Comparison of ENCODE assay signal across 31 cellular contexts in genomic region chr21:15301736-15302135, GRCh38.
A peak's percentile ranks its signal among the peaks of the same experiment; 100 is the strongest.
DNase-seq lines count a peak whose midpoint lies in the region; ATAC-seq lines count a peak whose summit lies in the region.
"Had no signal": no experiment of that assay in that cellular context is flagged by ENCODE, and none has a peak within 500 bp of the region (broad histone marks: within the 10 kb centered on the region; RNA-seq: fewer than 3 reads in every experiment).

No MANE protein-coding gene starts in this region.

- H3K9ac ChIP-seq in mesenchymal stem cell (ENCODE audit: low read length) = no peak overlapping the region
- H3K9ac ChIP-seq: KMS-11 had no signal

- no peak overlapping the region for H2BK120ac ChIP-seq in mesenchymal stem cell (ENCODE audit: low read depth, low read length)

- H3K36me3 ChIP-seq in mesenchymal stem cell (ENCODE audit: control insufficient read depth in 1 of 2, insufficient read depth in 2 of 2, low read depth in 1 of 2, low read length in 2 of 2) (no peaks in the 10 kb centered on the region), H7 (replicated peaks; ENCODE audit: control insufficient read depth, insufficient read depth, low read length) (no peaks in the 10 kb centered on the region)
- H3K36me3 ChIP-seq: cardiac muscle cell, colonic mucosa, esophagus muscularis mucosa, left ventricle myocardium inferior, thyroid gland had no signal

- in situ Hi-C loops in Caki2 (cut with HindIII; ENCODE audit: low pct_unique_long_range_greater_than_20kb, low sequenced_read_pairs) = no loop called here

- H2BK5ac ChIP-seq in mesenchymal stem cell (ENCODE audit: low read depth, low read length, poor library complexity, severe bottlenecking) = no peak overlapping the region

- DNase-seq in Caki2 (ENCODE audit: low read depth) (peak; percentile 47), MV-4-11 (lab: John Stamatoyannopoulos, UW) (peak; percentile 3), dermis blood vessel endothelial cell (peak; percentile 7), mesenchymal stem cell (no peak), H7 (no peak)
- DNase-seq in activated effector memory CD4-positive, alpha-beta T cell treated with Interleukin-2 at 50 U/mL for 16 hours = no peak
- DNase-seq: activated CD4-positive, alpha-beta T cell treated with anti-CD3 and anti-CD28 coated beads, Interleukin-2, amount 10 ng/mL, durations not matched to agents 7 days and 5 days; activated naive CD4-positive, alpha-beta T cell treated with Interleukin-2 at 50 U/mL for 16 hours; activated T-cell treated with anti-CD3 and anti-CD28 coated beads, Interleukin-2, amount 50 U/mL, for 72 hours; colonic mucosa; DMS79; effector memory CD8-positive, alpha-beta T cell; HCEC 1CT; left ventricle myocardium inferior; midbrain; NCI-H146; NCI-H2107; occipital lobe; SIG-M5; stimulated activated CD8-positive, alpha-beta memory T cell treated with anti-CD3 and anti-CD28 coated beads, Interleukin-4, amount 100 ng/mL, for 48 hours; stimulated activated naive CD8-positive, alpha-beta T cell treated with anti-CD3 and anti-CD28 coated beads, Interleukin-15, amount 100 ng/mL, for 72 hours; SW 1271; T1000; thyroid gland had no signal

- H2AFZ ChIP-seq in mesenchymal stem cell (ENCODE audit: low read depth, low read length) = peak overlapping the region; percentile 4

- no peak overlapping the region for H3K14ac ChIP-seq in mesenchymal stem cell (ENCODE audit: low read length in 2 of 2)

- H3K18ac ChIP-seq in mesenchymal stem cell (ENCODE audit: low read depth in 1 of 2, low read length in 2 of 2) = no peak overlapping the region

- H3K27me3 ChIP-seq in mesenchymal stem cell (ENCODE audit: control insufficient read depth in 1 of 2, insufficient read depth in 1 of 2, low read length in 2 of 2) = no peaks in the 10 kb centered on the region
- no peaks in the 10 kb centered on the region for H3K27me3 ChIP-seq in H7 (ENCODE audit: control insufficient read depth, insufficient read depth, low read length)
- H3K27me3 ChIP-seq: cardiac muscle cell, colonic mucosa, esophagus muscularis mucosa, thyroid gland had no signal

- no peak overlapping the region for H2AK5ac ChIP-seq in mesenchymal stem cell (ENCODE audit: low read length, severe bottlenecking)

- H4K8ac ChIP-seq in mesenchymal stem cell (ENCODE audit: low read length) = no peak overlapping the region

- H2BK12ac ChIP-seq in mesenchymal stem cell (ENCODE audit: low read length in 2 of 2) = no peak overlapping the region

- 93% methylated on average over 2 of the region's 2 CpGs for WGBS in mesenchymal stem cell

- no peaks in the 10 kb centered on the region for H3K79me1 ChIP-seq in mesenchymal stem cell (replicated peaks; ENCODE audit: low read length, poor library complexity, severe bottlenecking)

- H3K27ac ChIP-seq in mesenchymal stem cell (ENCODE audit: low read length, poor library complexity, severe bottlenecking) = no peak overlapping the region
- H3K27ac ChIP-seq: cardiac muscle cell, colonic mucosa, esophagus muscularis mucosa, KMS-11, left ventricle myocardium inferior, skin epidermis, thyroid gland had no signal

- no peaks in the 10 kb centered on the region for H3K4me1 ChIP-seq in mesenchymal stem cell (ENCODE audit: control insufficient read depth, insufficient read depth, low read depth, low read length)
- H3K4me1 ChIP-seq: colonic mucosa, thyroid gland had no signal

- H3K4me3 ChIP-seq in mesenchymal stem cell (ENCODE audit: insufficient read depth in 1 of 2, low read depth in 1 of 2, low read length in 2 of 2) (no peak overlapping the region), H7 (ENCODE audit: insufficient read depth, low read depth, low read length) (no peak overlapping the region)
- H3K4me3 ChIP-seq: cardiac muscle cell, colonic mucosa, esophagus muscularis mucosa, left ventricle myocardium inferior, skin epidermis, thyroid gland had no signal

- no peak overlapping the region for H4K91ac ChIP-seq in mesenchymal stem cell (ENCODE audit: low read length)

- no peak for ATAC-seq in GM21723 (IDR thresholded peaks at IDR 0.05; ENCODE audit: unreplicated experiment)
- ATAC-seq: activated T-cell treated with anti-CD3 and anti-CD28 coated beads, Interleukin-2, amount 50 U/mL, for 72 hours; effector memory CD8-positive, alpha-beta T cell; naive thymus-derived CD4-positive, alpha-beta T cell; stimulated activated naive CD8-positive, alpha-beta T cell treated with anti-CD3 and anti-CD28 coated beads, Interleukin-15, amount 100 ng/mL, for 72 hours; WTC11 had no signal

- no peak overlapping the region for H3K23ac ChIP-seq in mesenchymal stem cell (ENCODE audit: low read length in 2 of 2)

- H3K9me3 ChIP-seq in mesenchymal stem cell (ENCODE audit: control insufficient read depth, low read length) = no peaks in the 10 kb centered on the region
- H3K9me3 ChIP-seq: colonic mucosa, esophagus muscularis mucosa, left ventricle myocardium inferior, thyroid gland had no signal

- no peak overlapping the region for H3K4ac ChIP-seq in mesenchymal stem cell (ENCODE audit: low read depth in 1 of 2, low read length in 2 of 2)

- no peak overlapping the region for H2BK15ac ChIP-seq in mesenchymal stem cell (ENCODE audit: low read depth, poor library complexity, severe bottlenecking)

- H3K4me2 ChIP-seq in mesenchymal stem cell (ENCODE audit: low read length, poor library complexity, severe bottlenecking) = no peak overlapping the region
- H3K4me2 ChIP-seq: KMS-11 had no signal

Comparison
In these comparisons a context has a peak if more than half of its experiments do, and no peak if none do; other contexts are left out.
1. DNase-seq: peak in Caki2 (single experiment), MV-4-11 (single experiment) and dermis blood vessel endothelial cell (single experiment); none in mesenchymal stem cell (single experiment), H7 (single experiment) and activated effector memory CD4-positive, alpha-beta T cell treated with Interleukin-2 at 50 U/mL for 16 hours (single experiment).